In genomic region chr2:238280083-238280816, GRCh38 we compare ENCODE assay signal across 19 cellular contexts. TPM values are rescaled to one million over a fixed set of nuclear protein-coding genes. Genes with fewer than 3 reads are reported as not detected.
DNase-seq lines count a peak whose midpoint lies in the region; ATAC-seq, FAIRE-seq and TF ChIP-seq lines count a peak whose summit lies in the region.
"Had no signal": no experiment of that assay in that cellular context is flagged by ENCODE, and none has a peak within 500 bp of the region (broad histone marks: within the 10 kb centered on the region; RNA-seq: fewer than 3 reads in every experiment).

No MANE protein-coding gene starts in this region.

- peaks cover 15% of the 10 kb centered on the region for H3K36me3 ChIP-seq in bronchial epithelial cell (ENCODE audit: control insufficient read depth, insufficient read depth, low read length)
- H3K36me3 ChIP-seq in right lobe of liver: peaks cover 0 to 15% (median 2%) of the 10 kb centered on the region in 4 donors
- H3K36me3 ChIP-seq in sigmoid colon: peaks cover 0 to 24% (median 16%) of the 10 kb centered on the region in 4 donors

- DNase-seq in CD14-positive monocyte (ENCODE audit: low spot score) (peak; percentile 17), bronchial epithelial cell (ENCODE audit: low read depth) (no peak), right lobe of liver (peak in 2 of 3 donors; percentile 12 to 48), sigmoid colon (peak; percentile 58), NOMO-1 treated with DMSO at 0.1 percent for 48 hours (lab: John Stamatoyannopoulos, UW; ENCODE audit: unreplicated experiment) (no peak), NAMALWA (ENCODE audit: low spot score) (no peak)
- DNase-seq: ACHN, EL, HFFc6, IMR-90, NCI-H1417 treated with DMSO at 0.1 percent for 48 hours, NCI-H1930, NCI-H345, PC-9 had no signal

- intact Hi-C loops in CD14-positive monocyte (cut with micrococcal nuclease): no loop called here
- intact Hi-C loops in right lobe of liver (cut with DNase I): no loop called here
- intact Hi-C loops in sigmoid colon (cut with DNase I): no loop called here

- H3K9me3 ChIP-seq in right lobe of liver (no peaks in the 10 kb centered on the region), sigmoid colon (no peaks in the 10 kb centered on the region)
- H3K9me3 ChIP-seq: SJSA1 had no signal

- H3K27ac ChIP-seq in right lobe of liver: no peak overlapping the region
- H3K27ac ChIP-seq in sigmoid colon: no peak overlapping the region
- H3K27ac ChIP-seq: PC-9, SJSA1 had no signal

- H3K27me3 ChIP-seq in bronchial epithelial cell (ENCODE audit: control insufficient read depth, insufficient read depth, low read length): no peaks in the 10 kb centered on the region
- no peaks in the 10 kb centered on the region for H3K27me3 ChIP-seq in right lobe of liver
- no peaks in the 10 kb centered on the region for H3K27me3 ChIP-seq in sigmoid colon
- H3K27me3 ChIP-seq: SJSA1 had no signal

- FAIRE-seq in bronchial epithelial cell (lab: Jason Lieb, UNC): peak; percentile 28
- FAIRE-seq: GM12891, GM18507, H54 had no signal

- no peak overlapping the region for H3K27ac Mint-ChIP-seq in CD14-positive monocyte
- H3K27ac Mint-ChIP-seq: HFFc6 had no signal

- H3K36me3 Mint-ChIP-seq in CD14-positive monocyte: peaks cover 30 to 48% of the 10 kb centered on the region in 2 donors

- H3K27me3 Mint-ChIP-seq in CD14-positive monocyte (ENCODE audit: low read depth in 3 of 3): no peaks in the 10 kb centered on the region

- H3K4me1 ChIP-seq in right lobe of liver: peaks cover 0 to 14% (median 6%) of the 10 kb centered on the region in 4 donors
- peaks cover 0 to 49% (median 17%) of the 10 kb centered on the region in 4 donors for H3K4me1 ChIP-seq in sigmoid colon

- peaks cover 12% of the 10 kb centered on the region for H3K4me1 Mint-ChIP-seq in CD14-positive monocyte

- TF ChIP-seq EP300 in sigmoid colon (IDR thresholded peaks at IDR 0.05): no peak

- H3K4me3 ChIP-seq in bronchial epithelial cell (ENCODE audit: low read depth, low read length) (no peak overlapping the region), right lobe of liver (no peak overlapping the region), sigmoid colon (no peak overlapping the region)
- H3K4me3 ChIP-seq: PC-9, SJSA1 had no signal

- 86% methylated on average over 8 of the region's 12 CpGs for WGBS in right lobe of liver (ENCODE audit: insufficient coverage, low coverage, low lambda C conversion rate, missing lambda C conversion rate)
- WGBS in sigmoid colon, 2 donors: 20 to 70% methylated on average over 12 of the region's 12 CpGs

- peaks cover 0 to 3% (median 0%) of the 10 kb centered on the region in 7 donors for H3K9me3 Mint-ChIP-seq in CD14-positive monocyte
- H3K9me3 Mint-ChIP-seq: HFFc6 had no signal

- TF ChIP-seq POLR2A in right lobe of liver (IDR thresholded peaks at IDR 0.05) (no peak), sigmoid colon (IDR thresholded peaks at IDR 0.05) (no peak)

- no peak overlapping the region for H3K4me3 Mint-ChIP-seq in CD14-positive monocyte
- H3K4me3 Mint-ChIP-seq: HFFc6 had no signal

- no peak for TF ChIP-seq CTCF in CD14-positive monocyte (IDR thresholded peaks at IDR 0.05)
- no peak for TF ChIP-seq CTCF in bronchial epithelial cell (IDR thresholded peaks at IDR 0.05; ENCODE audit: insufficient read depth, low read length, severe bottlenecking)
- no peak for TF ChIP-seq CTCF in right lobe of liver (IDR thresholded peaks at IDR 0.05)
- no peak for TF ChIP-seq CTCF in sigmoid colon (IDR thresholded peaks at IDR 0.05)

- ATAC-seq in right lobe of liver: no peak
- ATAC-seq in GM18870 (IDR thresholded peaks at IDR 0.05; ENCODE audit: unreplicated experiment): no peak

RNA-seq across cellular contexts. Expression of gene PER2, which starts 8.2 kb away (rescaled TPM):
- 1 to 10 TPM; 1.6 to 3.1 TPM for polyA plus RNA-seq in CD14-positive monocyte
- total RNA-seq in bronchial epithelial cell: 11.3 and 19.1 TPM in 2 replicates
- 10 to 100 TPM in 1 of 6 experiments, 1 to 10 TPM in 5; 4.5 to 12.5 (median 6.1) TPM for total RNA-seq in right lobe of liver
- total RNA-seq in sigmoid colon: 10 to 100 TPM in 1 of 4 donors, 1 to 10 TPM in 3; 7.7 to 11.8 (median 9.2) TPM
- 1 to 10 TPM; 3.7 to 7.1 (median 4.2) TPM for polyA plus RNA-seq in sigmoid colon

RNA-seq across cellular contexts. Expression of gene TRAF3IP1, which starts 40.1 kb away (rescaled TPM):
- polyA plus RNA-seq in CD14-positive monocyte (1 to 10 TPM; 1.5 TPM), sigmoid colon (10 to 100 TPM in 1 of 3 donors, 1 to 10 TPM in 2; 6.9 to 13.2 (median 7.2) TPM)
- total RNA-seq in bronchial epithelial cell (9.2 and 11.4 TPM in 2 replicates), right lobe of liver (10 to 100 TPM in 2 of 6 experiments, 1 to 10 TPM in 4; 4.6 to 12.0 (median 8.3) TPM), sigmoid colon (10 to 100 TPM; 17.5 to 20.8 (median 18.2) TPM)

RNA-seq across cellular contexts. Expression of gene HES6, which starts 40.4 kb away (rescaled TPM):
- polyA plus RNA-seq in CD14-positive monocyte (1 to 10 TPM; 2.1 to 4.0 TPM), sigmoid colon (10 to 100 TPM; 40.7 to 59.2 (median 52.3) TPM)
- total RNA-seq in bronchial epithelial cell (36.1 and 44.3 TPM in 2 replicates), right lobe of liver (1 to 10 TPM; 1.7 to 8.3 (median 3.8) TPM), sigmoid colon (10 to 100 TPM; 13.2 to 27.3 (median 18.1) TPM)

Comparison
In these comparisons a context has a peak if more than half of its experiments do, and no peak if none do; other contexts are left out.
1. DNase-seq: peak in CD14-positive monocyte (single experiment), right lobe of liver (2 of 3) and sigmoid colon (single experiment); none in bronchial epithelial cell (single experiment), NOMO-1 treated with DMSO at 0.1 percent for 48 hours (single experiment) and NAMALWA (single experiment).